In the genomic region with DNA sequence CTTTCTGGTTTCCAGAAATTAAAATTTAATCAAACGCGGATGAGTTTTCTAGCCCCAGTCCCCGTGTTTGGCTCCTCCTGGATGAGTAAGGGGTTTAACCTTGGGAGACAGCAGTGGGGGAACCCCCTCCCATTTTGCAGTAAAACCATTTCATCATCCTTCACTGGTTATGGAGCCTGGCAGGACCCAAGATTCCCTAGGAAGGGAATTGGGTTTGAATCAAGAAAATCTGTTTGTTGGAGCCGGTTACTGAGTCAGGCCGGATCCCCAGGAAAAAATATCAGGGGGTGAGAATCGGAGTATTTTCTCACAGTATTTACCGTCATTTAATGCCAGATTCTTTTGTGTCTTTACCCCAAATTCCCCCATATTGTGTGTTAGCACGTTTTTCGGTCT, we compare ENCODE assay signal across 8 cellular contexts. TPM values are rescaled to one million over a fixed set of nuclear protein-coding genes. Genes with fewer than 3 reads are reported as not detected.
DNase-seq lines count a peak whose midpoint lies in the region; ATAC-seq and TF ChIP-seq lines count a peak whose summit lies in the region.

No MANE protein-coding gene starts in this region.

- H3K4me3 ChIP-seq in ectodermal cell (ENCODE audit: insufficient read depth, low read depth, low read length) (peak overlapping the region; percentile 96), neuron (ENCODE audit: low read length) (peak overlapping the region; percentile 99)

- H3K4me1 ChIP-seq in ectodermal cell (ENCODE audit: control insufficient read depth, insufficient read depth, low read length) (peaks cover 14% of the 10 kb centered on the region), neuron (ENCODE audit: insufficient read depth, low read length) (peaks cover 14% of the 10 kb centered on the region)

- H2AFZ ChIP-seq in neuron (ENCODE audit: low read depth, low read length): no peak overlapping the region

- POLR2A ChIA-PET in CD4-positive, alpha-beta T cell (lab: Charles Lee): interaction anchor here (1.1 to 1.8 kb wide), 5 partner anchors 10 to 530 kb away, joined by 3 to 12 read pairs (median 11); a partner anchor contains a TSS

- ATAC-seq in CD4-positive, alpha-beta T cell (ENCODE audit: poor library complexity): no peak
- no peak for ATAC-seq in GM21528 (IDR thresholded peaks at IDR 0.05; ENCODE audit: low FRiP score, unreplicated experiment)
- ATAC-seq in HG02798 (IDR thresholded peaks at IDR 0.05; ENCODE audit: poor library complexity, unreplicated experiment): no peak

- intact Hi-C loops in CD4-positive, alpha-beta T cell (cut with DNase I, micrococcal nuclease): loop anchor here (2.0 to 10.0 kb wide), 9 partner anchors 23 to 1431 kb away; a partner anchor contains a TSS

- WGBS in ectodermal cell, 2 experiments: 0 to 1% methylated on average over 9 of the region's 9 CpGs

- no peaks in the 10 kb centered on the region for H3K9me3 Mint-ChIP-seq in CD4-positive, alpha-beta T cell

- peaks cover 79% of the 10 kb centered on the region for H3K4me1 Mint-ChIP-seq in CD4-positive, alpha-beta T cell (ENCODE audit: low read depth)

- peak overlapping the region; percentile 93 for H3K27ac ChIP-seq in CD4-positive, alpha-beta T cell (ENCODE audit: low read depth, low read length)
- no peak overlapping the region for H3K27ac ChIP-seq in ectodermal cell (ENCODE audit: insufficient read depth, low read depth, low read length, poor library complexity, severe bottlenecking)

- peaks cover 56% of the 10 kb centered on the region for H3K36me3 Mint-ChIP-seq in CD4-positive, alpha-beta T cell (ENCODE audit: low read depth)

- no peak for DNase-seq in CD4-positive, alpha-beta T cell
- DNase-seq in M059J (ENCODE audit: low read depth) (peak; percentile 17), Kasumi-1 (lab: John Stamatoyannopoulos, UW) (no peak)
- no peak for DNase-seq in stimulated activated CD4-positive, alpha-beta T cell treated with anti-CD3 and anti-CD28 coated beads, Interleukin-1b, Interleukin-23, amount 100 ng/mL, for 48 hours

- H3K27me3 ChIP-seq in CD4-positive, alpha-beta T cell (ENCODE audit: control insufficient read depth, insufficient read depth, low read length): no peaks in the 10 kb centered on the region
- H3K27me3 ChIP-seq in ectodermal cell (ENCODE audit: control insufficient read depth, insufficient read depth, low read length, poor library complexity, severe bottlenecking) (no peaks in the 10 kb centered on the region), neuron (ENCODE audit: insufficient read depth, low read length) (no peaks in the 10 kb centered on the region)

- H3K27me3 Mint-ChIP-seq in CD4-positive, alpha-beta T cell: no peaks in the 10 kb centered on the region

- peak overlapping the region; percentile 98 for H3K4me3 Mint-ChIP-seq in CD4-positive, alpha-beta T cell

- no peaks in the 10 kb centered on the region for H3K9me3 ChIP-seq in CD4-positive, alpha-beta T cell (ENCODE audit: control insufficient read depth, low read length)
- H3K9me3 ChIP-seq in ectodermal cell (ENCODE audit: control insufficient read depth, low read length) (no peaks in the 10 kb centered on the region), neuron (ENCODE audit: low read length) (no peaks in the 10 kb centered on the region)

- H3K27ac Mint-ChIP-seq in CD4-positive, alpha-beta T cell: peak overlapping the region; percentile 89

- no peak for TF ChIP-seq CTCF in CD4-positive, alpha-beta T cell (IDR thresholded peaks at IDR 0.05)

- H3K36me3 ChIP-seq in ectodermal cell (ENCODE audit: control insufficient read depth, insufficient read depth, low read length) (peaks cover 4% of the 10 kb centered on the region), neuron (ENCODE audit: insufficient read depth, low read length) (peaks cover 7% of the 10 kb centered on the region)

- CTCF ChIA-PET in CD4-positive, alpha-beta T cell (lab: Charles Lee): no interaction called here

RNA-seq across cellular contexts. Expression of a gene that starts 0.8 kb away (rescaled TPM):
- 100 to 1,000 TPM; 163 to 167 TPM for total RNA-seq in CD4-positive, alpha-beta T cell
- 135 and 185 TPM in 2 replicates for total RNA-seq in M059J (2014; rRNA removed; shearing (Covaris generic))
- 216 TPM for polyA plus RNA-seq in ectodermal cell (2013, experiment 1 of 4)
- polyA plus RNA-seq in ectodermal cell (2013, experiment 2 of 4): 216 TPM
- polyA plus RNA-seq in ectodermal cell (2013, experiment 3 of 4): 154 TPM
- polyA plus RNA-seq in ectodermal cell (2013, experiment 4 of 4): 168 TPM

RNA-seq across cellular contexts. Expression of a gene that starts 23.6 kb away (rescaled TPM):
- 10 to 100 TPM; 22.8 to 27.5 TPM for total RNA-seq in CD4-positive, alpha-beta T cell
- 1.8 and 6.1 TPM in 2 replicates for total RNA-seq in M059J (2014; rRNA removed; shearing (Covaris generic))
- 77.1 TPM for polyA plus RNA-seq in ectodermal cell (2013, experiment 1 of 4)
- polyA plus RNA-seq in ectodermal cell (2013, experiment 2 of 4): 67.8 TPM
- 54.8 TPM for polyA plus RNA-seq in ectodermal cell (2013, experiment 3 of 4)
- polyA plus RNA-seq in ectodermal cell (2013, experiment 4 of 4): 55.8 TPM
